Comparison of ENCODE assay signal across 41 cellular contexts in genomic region chr12:14698555-14698954, GRCh38. TPM values are rescaled to one million over a fixed set of nuclear protein-coding genes. Genes with fewer than 3 reads are reported as not detected.
"Had no signal": no experiment of that assay in that cellular context is flagged by ENCODE, and none has a peak within 500 bp of the region (broad histone marks: within the 10 kb centered on the region; RNA-seq: fewer than 3 reads in every experiment).

No MANE protein-coding gene starts in this region.

- FAIRE-seq: astrocyte, bronchial epithelial cell, colon had no signal

- H3K27ac Mint-ChIP-seq: activated naive CD4-positive, alpha-beta T cell treated with anti-CD3 and anti-CD28 coated beads for 36 hours; activated naive CD4-positive, alpha-beta T cell treated with anti-CD3 and anti-CD28 coated beads, Interleukin-2, amount 10 ng/mL, durations not matched to agents 7 days and 5 days; activated naive CD4-positive, alpha-beta T cell treated with anti-CD3 and anti-CD28 coated beads, Interleukin-2, amount 50 U/mL, for 24 hours; activated naive CD8-positive, alpha-beta T cell; activated naive CD8-positive, alpha-beta T cell treated with anti-CD3 and anti-CD28 coated beads for 36 hours; activated naive CD8-positive, alpha-beta T cell treated with anti-CD3 and anti-CD28 coated beads, Interleukin-2, amount 10 ng/mL, durations not matched to agents 7 days and 5 days; activated naive CD8-positive, alpha-beta T cell treated with anti-CD3 and anti-CD28 coated beads, Interleukin-2, amount 50 U/mL, for 24 hours; activated T-cell treated with anti-CD3 and anti-CD28 coated beads, Interleukin-2, amount 50 U/mL, for 72 hours; activated T-helper 1 cell treated with anti-CD3 and anti-CD28 coated beads, Interleukin-12 subunit alpha, Interleukin-12 subunit beta, Interleukin-2, Interleukin-4 antibody, amounts not matched to agents 30 ng/mL and 10 ng/mL and 1 ng/mL, durations not matched to agents 14 hours and 24 hours and 36 hours; activated T-helper 17 cell treated with anti-CD3 and anti-CD28 coated beads, Interleukin-2, amount 50 U/mL, for 72 hours; activated T-helper 2 cell treated with anti-CD3 and anti-CD28 coated beads, Interferon-gamma antibody, Interleukin-2, Interleukin-4, amounts not matched to agents 10 μg/mL and 5 μg/mL and 100 μg/mL, durations not matched to agents 14 hours and 24 hours and 36 hours; brain had no signal

- H3K9me3 ChIP-seq: adrenal gland, ascending aorta, body of pancreas, breast epithelium had no signal

- H3K27ac ChIP-seq: adrenal gland, ascending aorta, body of pancreas, brain microvascular endothelial cell, breast epithelium, cardiac muscle cell had no signal

- H3K4me3 Mint-ChIP-seq: activated naive CD4-positive, alpha-beta T cell treated with anti-CD3 and anti-CD28 coated beads for 36 hours; activated naive CD4-positive, alpha-beta T cell treated with anti-CD3 and anti-CD28 coated beads, Interleukin-2, amount 10 ng/mL, durations not matched to agents 7 days and 5 days; activated naive CD4-positive, alpha-beta T cell treated with anti-CD3 and anti-CD28 coated beads, Interleukin-2, amount 50 U/mL, for 24 hours; activated naive CD8-positive, alpha-beta T cell; activated naive CD8-positive, alpha-beta T cell treated with anti-CD3 and anti-CD28 coated beads for 36 hours; activated naive CD8-positive, alpha-beta T cell treated with anti-CD3 and anti-CD28 coated beads, Interleukin-2, amount 10 ng/mL, durations not matched to agents 7 days and 5 days; activated naive CD8-positive, alpha-beta T cell treated with anti-CD3 and anti-CD28 coated beads, Interleukin-2, amount 50 U/mL, for 24 hours; activated T-cell treated with anti-CD3 and anti-CD28 coated beads, Interleukin-2, amount 50 U/mL, for 4 hours; activated T-cell treated with anti-CD3 and anti-CD28 coated beads, Interleukin-2, amount 50 U/mL, for 72 hours; activated T-helper 1 cell treated with anti-CD3 and anti-CD28 coated beads, Interleukin-12 subunit alpha, Interleukin-12 subunit beta, Interleukin-2, Interleukin-4 antibody, amounts not matched to agents 30 ng/mL and 10 ng/mL and 1 ng/mL, durations not matched to agents 14 hours and 24 hours and 36 hours; activated T-helper 17 cell treated with anti-CD3 and anti-CD28 coated beads, Interleukin-2, amount 50 U/mL, for 72 hours; brain; central memory CD8-positive, alpha-beta T cell had no signal

- H3K36me3 ChIP-seq: adrenal gland, ascending aorta, brain microvascular endothelial cell, breast epithelium, cardiac muscle cell had no signal

- H3K4me3 ChIP-seq: adrenal gland, ascending aorta, body of pancreas, breast epithelium, cardiac muscle cell had no signal

- H3K27me3 Mint-ChIP-seq: activated naive CD8-positive, alpha-beta T cell treated with anti-CD3 and anti-CD28 coated beads for 36 hours; activated naive CD8-positive, alpha-beta T cell treated with anti-CD3 and anti-CD28 coated beads, Interleukin-2, amount 50 U/mL, for 24 hours; brain had no signal

- H3K4me1 ChIP-seq: adrenal gland, ascending aorta, body of pancreas, breast epithelium had no signal

- ATAC-seq: activated naive CD4-positive, alpha-beta T cell treated with anti-CD3 and anti-CD28 coated beads, Interleukin-2, amount 50 U/mL, for 72 hours; activated naive CD8-positive, alpha-beta T cell treated with anti-CD3 and anti-CD28 coated beads, Interleukin-2, amount 50 U/mL, for 24 hours; activated T-cell treated with anti-CD3 and anti-CD28 coated beads, Interleukin-2, amount 50 U/mL, for 4 hours; activated T-cell treated with anti-CD3 and anti-CD28 coated beads, Interleukin-2, amount 50 U/mL, for 72 hours; activated T-helper 17 cell treated with anti-CD3 and anti-CD28 coated beads, Interleukin-2, amount 50 U/mL, for 72 hours; body of pancreas had no signal

- H3K36me3 Mint-ChIP-seq: activated naive CD4-positive, alpha-beta T cell treated with anti-CD3 and anti-CD28 coated beads, Interleukin-2, amount 10 ng/mL, durations not matched to agents 7 days and 5 days; activated naive CD4-positive, alpha-beta T cell treated with anti-CD3 and anti-CD28 coated beads, Interleukin-2, amount 50 U/mL, for 24 hours; activated naive CD4-positive, alpha-beta T cell treated with anti-CD3 and anti-CD28 coated beads, Interleukin-2, amount 50 U/mL, for 72 hours; activated naive CD8-positive, alpha-beta T cell treated with anti-CD3 and anti-CD28 coated beads for 36 hours; activated naive CD8-positive, alpha-beta T cell treated with anti-CD3 and anti-CD28 coated beads, Interleukin-2, amount 10 ng/mL, durations not matched to agents 7 days and 5 days; brain had no signal

- DNase-seq: activated effector memory CD4-positive, alpha-beta T cell treated with anti-CD3 and anti-CD28 coated beads, Interleukin-2, amount 50 U/mL, for 16 hours; activated effector memory CD4-positive, alpha-beta T cell treated with Interleukin-2 at 50 U/mL for 16 hours; activated gamma-delta T cell; activated gamma-delta T cell treated with Interleukin-2 at 50 U/mL for 16 hours; activated naive CD4-positive, alpha-beta T cell; activated naive CD4-positive, alpha-beta T cell treated with anti-CD3 and anti-CD28 coated beads for 36 hours; activated naive CD4-positive, alpha-beta T cell treated with anti-CD3 and anti-CD28 coated beads, Interleukin-2, amount 10 ng/mL, durations not matched to agents 7 days and 5 days; activated naive CD4-positive, alpha-beta T cell treated with anti-CD3 and anti-CD28 coated beads, Interleukin-2, amount 50 U/mL, for 16 hours; activated naive CD4-positive, alpha-beta T cell treated with Interleukin-2 at 50 U/mL for 16 hours; activated naive CD8-positive, alpha-beta T cell treated with anti-CD3 and anti-CD28 coated beads for 36 hours; activated naive CD8-positive, alpha-beta T cell treated with anti-CD3 and anti-CD28 coated beads, Interleukin-2, amount 10 ng/mL, durations not matched to agents 7 days and 5 days; activated naive CD8-positive, alpha-beta T cell treated with anti-CD3 and anti-CD28 coated beads, Interleukin-2, amount 50 U/mL, for 24 hours; activated T-cell treated with anti-CD3 and anti-CD28 coated beads, Interleukin-2, amount 50 U/mL, for 4 hours; activated T-cell treated with anti-CD3 and anti-CD28 coated beads, Interleukin-2, amount 50 U/mL, for 48 hours; activated T-cell treated with anti-CD3 and anti-CD28 coated beads, Interleukin-2, amount 50 U/mL, for 72 hours; adrenal gland; amniotic stem cell; amygdala; anterior cingulate cortex; aorta; body of pancreas; brain microvascular endothelial cell; caudate nucleus; central memory CD4-positive, alpha-beta T cell; cerebellar nuclear complex had no signal

- H3K27me3 ChIP-seq: adrenal gland, ascending aorta, body of pancreas, brain microvascular endothelial cell, breast epithelium, cardiac muscle cell had no signal

- H3K9me3 Mint-ChIP-seq: activated naive CD4-positive, alpha-beta T cell treated with anti-CD3 and anti-CD28 coated beads for 36 hours; activated naive CD4-positive, alpha-beta T cell treated with anti-CD3 and anti-CD28 coated beads, Interleukin-2, amount 10 ng/mL, durations not matched to agents 7 days and 5 days; activated naive CD4-positive, alpha-beta T cell treated with anti-CD3 and anti-CD28 coated beads, Interleukin-2, amount 50 U/mL, for 24 hours; activated naive CD4-positive, alpha-beta T cell treated with anti-CD3 and anti-CD28 coated beads, Interleukin-2, amount 50 U/mL, for 72 hours; activated naive CD8-positive, alpha-beta T cell treated with anti-CD3 and anti-CD28 coated beads for 36 hours; activated naive CD8-positive, alpha-beta T cell treated with anti-CD3 and anti-CD28 coated beads, Interleukin-2, amount 10 ng/mL, durations not matched to agents 7 days and 5 days; activated naive CD8-positive, alpha-beta T cell treated with anti-CD3 and anti-CD28 coated beads, Interleukin-2, amount 50 U/mL, for 24 hours; activated T-cell treated with anti-CD3 and anti-CD28 coated beads, Interleukin-2, amount 50 U/mL, for 4 hours; activated T-cell treated with anti-CD3 and anti-CD28 coated beads, Interleukin-2, amount 50 U/mL, for 72 hours; activated T-helper 1 cell treated with anti-CD3 and anti-CD28 coated beads, Interleukin-12 subunit alpha, Interleukin-12 subunit beta, Interleukin-2, Interleukin-4 antibody, amounts not matched to agents 30 ng/mL and 10 ng/mL and 1 ng/mL, durations not matched to agents 14 hours and 24 hours and 36 hours; activated T-helper 17 cell treated with anti-CD3 and anti-CD28 coated beads, Interleukin-2, amount 50 U/mL, for 72 hours; activated T-helper 2 cell treated with anti-CD3 and anti-CD28 coated beads, Interferon-gamma antibody, Interleukin-2, Interleukin-4, amounts not matched to agents 10 μg/mL and 5 μg/mL and 100 μg/mL, durations not matched to agents 14 hours and 24 hours and 36 hours; central memory CD8-positive, alpha-beta T cell had no signal

- H3K4me1 Mint-ChIP-seq: activated naive CD4-positive, alpha-beta T cell treated with anti-CD3 and anti-CD28 coated beads, Interleukin-2, amount 10 ng/mL, durations not matched to agents 7 days and 5 days; activated naive CD4-positive, alpha-beta T cell treated with anti-CD3 and anti-CD28 coated beads, Interleukin-2, amount 50 U/mL, for 24 hours; activated naive CD8-positive, alpha-beta T cell treated with anti-CD3 and anti-CD28 coated beads for 36 hours; activated naive CD8-positive, alpha-beta T cell treated with anti-CD3 and anti-CD28 coated beads, Interleukin-2, amount 10 ng/mL, durations not matched to agents 7 days and 5 days; activated naive CD8-positive, alpha-beta T cell treated with anti-CD3 and anti-CD28 coated beads, Interleukin-2, amount 50 U/mL, for 24 hours; activated T-helper 17 cell treated with anti-CD3 and anti-CD28 coated beads, Interleukin-2, amount 50 U/mL, for 72 hours; brain; central memory CD8-positive, alpha-beta T cell had no signal

RNA-seq across cellular contexts. Expression of gene GUCY2C, which starts 2.2 kb away (rescaled TPM):
- total RNA-seq: activated naive CD4-positive, alpha-beta T cell treated with anti-CD3 and anti-CD28 coated beads for 36 hours; activated naive CD4-positive, alpha-beta T cell treated with anti-CD3 and anti-CD28 coated beads, Interleukin-2, amount 50 U/mL, for 72 hours; activated naive CD8-positive, alpha-beta T cell treated with anti-CD3 and anti-CD28 coated beads for 36 hours; activated naive CD8-positive, alpha-beta T cell treated with anti-CD3 and anti-CD28 coated beads, Interleukin-2, amount 10 ng/mL, durations not matched to agents 7 days and 5 days; activated T-cell treated with anti-CD3 and anti-CD28 coated beads, Interleukin-2, amount 50 U/mL, for 4 hours; activated T-cell treated with anti-CD3 and anti-CD28 coated beads, Interleukin-2, amount 50 U/mL, for 72 hours; activated T-helper 1 cell treated with anti-CD3 and anti-CD28 coated beads, Interleukin-12 subunit alpha, Interleukin-12 subunit beta, Interleukin-2, Interleukin-4 antibody, amounts not matched to agents 30 ng/mL and 10 ng/mL and 1 ng/mL, durations not matched to agents 14 hours and 24 hours and 36 hours; activated T-helper 17 cell treated with anti-CD3 and anti-CD28 coated beads, Interleukin-2, amount 50 U/mL, for 72 hours; activated T-helper 2 cell treated with anti-CD3 and anti-CD28 coated beads, Interferon-gamma antibody, Interleukin-2, Interleukin-4, amounts not matched to agents 10 μg/mL and 5 μg/mL and 100 μg/mL, durations not matched to agents 14 hours and 24 hours and 36 hours; adrenal gland; aorta; ascending aorta; body of pancreas; bronchial epithelial cell; cardiac muscle cell; cardiac septum; chondrocyte had no signal
- polyA plus RNA-seq: adrenal gland had no signal
